ENCODE assay signal across 34 cellular contexts in the genomic region with DNA sequence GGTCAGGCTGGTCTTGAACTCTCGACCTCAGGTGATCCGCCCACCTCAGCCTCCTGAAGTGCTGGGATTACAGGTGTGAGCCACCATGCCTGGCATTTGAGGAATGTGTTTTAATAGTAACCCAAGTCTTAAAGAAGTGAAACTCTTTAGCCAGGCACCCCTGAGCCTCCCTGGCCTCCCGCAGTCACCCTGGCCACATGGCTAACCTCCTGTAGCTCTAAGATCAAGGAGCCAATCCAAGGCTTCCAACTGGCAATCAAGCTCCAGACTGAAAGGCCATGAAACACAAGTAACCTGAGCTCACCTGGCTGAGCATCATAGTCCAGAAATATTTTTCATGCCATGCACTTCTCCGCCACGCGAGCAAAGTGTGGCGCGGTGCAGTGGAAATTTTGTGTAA.
"Had no signal": no experiment of that assay in that cellular context is flagged by ENCODE, and none has a peak within 500 bp of the region (broad histone marks: within the 10 kb centered on the region; RNA-seq: fewer than 3 reads in every experiment).

No MANE protein-coding gene starts in this region.

- H3K36me3 ChIP-seq: adrenal gland, colonic mucosa, esophagus squamous epithelium, gastroesophageal sphincter, heart right ventricle had no signal

- H3K27ac ChIP-seq: adrenal gland, body of pancreas, colonic mucosa, dorsolateral prefrontal cortex, epithelial cell of prostate, esophagus squamous epithelium, gastroesophageal sphincter, heart right ventricle had no signal

- H3K4me1 ChIP-seq: adrenal gland, body of pancreas, colonic mucosa, esophagus squamous epithelium, heart right ventricle had no signal

- H3K27me3 Mint-ChIP-seq: activated CD4-positive, alpha-beta T cell treated with anti-CD3 and anti-CD28 coated beads for 36 hours; dendritic cell treated with granulocyte-macrophage colony-stimulating factor and Interleukin-4, amounts not matched to agents 40 ng/mL and 50 ng/mL, for 4 days had no signal

- H3K4me1 Mint-ChIP-seq: activated CD4-positive, alpha-beta T cell treated with anti-CD3 and anti-CD28 coated beads for 36 hours; activated CD4-positive, alpha-beta T cell treated with anti-CD3 and anti-CD28 coated beads, Interleukin-2, amount 10 ng/mL, durations not matched to agents 24 days and 14 days; activated CD8-positive, alpha-beta memory T cell treated with anti-CD3 and anti-CD28 coated beads, Interleukin-2, amount 10 ng/mL, durations not matched to agents 7 days and 5 days; activated naive CD4-positive, alpha-beta T cell treated with anti-CD3 and anti-CD28 coated beads, Interleukin-2, amount 50 U/mL, for 24 hours; activated naive CD8-positive, alpha-beta T cell treated with anti-CD3 and anti-CD28 coated beads for 36 hours; activated naive CD8-positive, alpha-beta T cell treated with anti-CD3 and anti-CD28 coated beads, Interleukin-2, amount 50 U/mL, for 24 hours had no signal

- H3K4me3 Mint-ChIP-seq: activated CD4-positive, alpha-beta memory T cell treated with anti-CD3 and anti-CD28 coated beads for 36 hours; activated CD4-positive, alpha-beta T cell treated with anti-CD3 and anti-CD28 coated beads for 36 hours; activated CD4-positive, alpha-beta T cell treated with anti-CD3 and anti-CD28 coated beads, Interleukin-2, amount 10 ng/mL, durations not matched to agents 24 days and 14 days; activated CD8-positive, alpha-beta memory T cell treated with anti-CD3 and anti-CD28 coated beads, Interleukin-2, amount 10 ng/mL, durations not matched to agents 7 days and 5 days; activated CD8-positive, alpha-beta T cell treated with anti-CD3 and anti-CD28 coated beads, Interleukin-2, amount 10 ng/mL, durations not matched to agents 7 days and 5 days; activated naive CD4-positive, alpha-beta T cell treated with anti-CD3 and anti-CD28 coated beads for 36 hours; activated naive CD4-positive, alpha-beta T cell treated with anti-CD3 and anti-CD28 coated beads, Interleukin-2, amount 50 U/mL, for 24 hours; activated naive CD8-positive, alpha-beta T cell treated with anti-CD3 and anti-CD28 coated beads for 36 hours; activated naive CD8-positive, alpha-beta T cell treated with anti-CD3 and anti-CD28 coated beads, Interleukin-2, amount 50 U/mL, for 24 hours; activated T-helper 1 cell treated with anti-CD3 and anti-CD28 coated beads, Interleukin-12 subunit alpha, Interleukin-12 subunit beta, Interleukin-2, Interleukin-4 antibody, amounts not matched to agents 30 ng/mL and 10 ng/mL and 1 ng/mL, durations not matched to agents 14 hours and 24 hours and 36 hours; dendritic cell treated with granulocyte-macrophage colony-stimulating factor and Interleukin-4, amounts not matched to agents 40 ng/mL and 50 ng/mL, for 4 days; effector memory CD8-positive, alpha-beta T cell had no signal

- H3K27ac Mint-ChIP-seq: activated CD4-positive, alpha-beta memory T cell treated with anti-CD3 and anti-CD28 coated beads for 36 hours; activated CD4-positive, alpha-beta T cell treated with anti-CD3 and anti-CD28 coated beads for 36 hours; activated CD4-positive, alpha-beta T cell treated with anti-CD3 and anti-CD28 coated beads, Interleukin-2, amount 10 ng/mL, durations not matched to agents 24 days and 14 days; activated CD8-positive, alpha-beta memory T cell treated with anti-CD3 and anti-CD28 coated beads, Interleukin-2, amount 10 ng/mL, durations not matched to agents 7 days and 5 days; activated CD8-positive, alpha-beta T cell treated with anti-CD3 and anti-CD28 coated beads, Interleukin-2, amount 10 ng/mL, durations not matched to agents 7 days and 5 days; activated naive CD4-positive, alpha-beta T cell treated with anti-CD3 and anti-CD28 coated beads for 36 hours; activated naive CD4-positive, alpha-beta T cell treated with anti-CD3 and anti-CD28 coated beads, Interleukin-2, amount 50 U/mL, for 24 hours; activated naive CD8-positive, alpha-beta T cell treated with anti-CD3 and anti-CD28 coated beads for 36 hours; activated naive CD8-positive, alpha-beta T cell treated with anti-CD3 and anti-CD28 coated beads, Interleukin-2, amount 50 U/mL, for 24 hours; activated T-helper 1 cell treated with anti-CD3 and anti-CD28 coated beads, Interleukin-12 subunit alpha, Interleukin-12 subunit beta, Interleukin-2, Interleukin-4 antibody, amounts not matched to agents 30 ng/mL and 10 ng/mL and 1 ng/mL, durations not matched to agents 14 hours and 24 hours and 36 hours; activated T-helper 2 cell treated with anti-CD3 and anti-CD28 coated beads, Interferon-gamma antibody, Interleukin-2, Interleukin-4, amounts not matched to agents 10 μg/mL and 5 μg/mL and 100 μg/mL, durations not matched to agents 14 hours and 24 hours and 36 hours; dendritic cell treated with granulocyte-macrophage colony-stimulating factor and Interleukin-4, amounts not matched to agents 40 ng/mL and 50 ng/mL, for 4 days; effector memory CD8-positive, alpha-beta T cell had no signal

- H3K36me3 Mint-ChIP-seq: activated CD4-positive, alpha-beta memory T cell treated with anti-CD3 and anti-CD28 coated beads for 36 hours; activated CD8-positive, alpha-beta memory T cell treated with anti-CD3 and anti-CD28 coated beads, Interleukin-2, amount 10 ng/mL, durations not matched to agents 7 days and 5 days; activated naive CD4-positive, alpha-beta T cell treated with anti-CD3 and anti-CD28 coated beads, Interleukin-2, amount 50 U/mL, for 24 hours; activated naive CD8-positive, alpha-beta T cell treated with anti-CD3 and anti-CD28 coated beads for 36 hours had no signal

- ATAC-seq: activated CD4-positive, alpha-beta T cell treated with anti-CD3 and anti-CD28 coated beads for 36 hours; activated CD8-positive, alpha-beta memory T cell treated with anti-CD3 and anti-CD28 coated beads, Interleukin-2, amount 10 ng/mL, durations not matched to agents 7 days and 5 days; activated CD8-positive, alpha-beta T cell treated with anti-CD3 and anti-CD28 coated beads, Interleukin-2, amount 10 ng/mL, durations not matched to agents 7 days and 5 days; activated naive CD8-positive, alpha-beta T cell treated with anti-CD3 and anti-CD28 coated beads, Interleukin-2, amount 50 U/mL, for 24 hours; body of pancreas; effector memory CD8-positive, alpha-beta T cell; gastroesophageal sphincter; heart right ventricle had no signal

- H3K4me3 ChIP-seq: adrenal gland, body of pancreas, colonic mucosa, dorsolateral prefrontal cortex, esophagus squamous epithelium, gastroesophageal sphincter, heart right ventricle had no signal

- H3K27me3 ChIP-seq: adrenal gland, body of pancreas, colonic mucosa, esophagus squamous epithelium, gastroesophageal sphincter, heart right ventricle had no signal

- DNase-seq: activated CD4-positive, alpha-beta memory T cell treated with anti-CD3 and anti-CD28 coated beads for 36 hours; activated CD4-positive, alpha-beta T cell treated with anti-CD3 and anti-CD28 coated beads for 36 hours; activated CD4-positive, alpha-beta T cell treated with anti-CD3 and anti-CD28 coated beads, Interleukin-2, amount 10 ng/mL, durations not matched to agents 24 days and 14 days; activated CD4-positive, CD25-positive, alpha-beta regulatory T cell; activated CD4-positive, CD25-positive, alpha-beta regulatory T cell treated with anti-CD3 and anti-CD28 coated beads, Interleukin-2, amount 50 U/mL, for 72 hours; activated CD8-positive, alpha-beta memory T cell treated with anti-CD3 and anti-CD28 coated beads, Interleukin-2, amount 10 ng/mL, durations not matched to agents 7 days and 5 days; activated CD8-positive, alpha-beta memory T cell treated with anti-CD3 and anti-CD28 coated beads, Interleukin-2, amount 50 U/mL, for 4 hours; activated CD8-positive, alpha-beta T cell treated with anti-CD3 and anti-CD28 coated beads, Interleukin-2, amount 10 ng/mL, durations not matched to agents 7 days and 5 days; activated effector memory CD4-positive, alpha-beta T cell treated with anti-CD3 and anti-CD28 coated beads, Interleukin-2, amount 50 U/mL, for 16 hours; activated naive CD4-positive, alpha-beta T cell treated with anti-CD3 and anti-CD28 coated beads for 36 hours; activated naive CD8-positive, alpha-beta T cell treated with anti-CD3 and anti-CD28 coated beads for 36 hours; activated naive CD8-positive, alpha-beta T cell treated with anti-CD3 and anti-CD28 coated beads, Interleukin-2, amount 50 U/mL, for 24 hours; activated T-cell treated with anti-CD3 and anti-CD28 coated beads, Interleukin-2, amount 50 U/mL, for 1 hour; activated T-cell treated with anti-CD3 and anti-CD28 coated beads, Interleukin-2, amount 50 U/mL, for 48 hours; adrenal gland; amygdala; aorta; body of pancreas; caudate nucleus; cerebellar nuclear complex; colonic mucosa; dorsolateral prefrontal cortex; effector CD4-positive, alpha-beta T cell; effector memory CD8-positive, alpha-beta T cell; esophagus squamous epithelium; foreskin melanocyte; heart right ventricle; T-helper 2 cell had no signal

- H3K9me3 Mint-ChIP-seq: activated CD4-positive, alpha-beta memory T cell treated with anti-CD3 and anti-CD28 coated beads for 36 hours; activated CD4-positive, alpha-beta T cell treated with anti-CD3 and anti-CD28 coated beads, Interleukin-2, amount 10 ng/mL, durations not matched to agents 24 days and 14 days; activated naive CD4-positive, alpha-beta T cell treated with anti-CD3 and anti-CD28 coated beads for 36 hours; activated naive CD4-positive, alpha-beta T cell treated with anti-CD3 and anti-CD28 coated beads, Interleukin-2, amount 50 U/mL, for 24 hours; activated naive CD8-positive, alpha-beta T cell treated with anti-CD3 and anti-CD28 coated beads for 36 hours; activated naive CD8-positive, alpha-beta T cell treated with anti-CD3 and anti-CD28 coated beads, Interleukin-2, amount 50 U/mL, for 24 hours; activated T-helper 1 cell treated with anti-CD3 and anti-CD28 coated beads, Interleukin-12 subunit alpha, Interleukin-12 subunit beta, Interleukin-2, Interleukin-4 antibody, amounts not matched to agents 30 ng/mL and 10 ng/mL and 1 ng/mL, durations not matched to agents 14 hours and 24 hours and 36 hours; activated T-helper 2 cell treated with anti-CD3 and anti-CD28 coated beads, Interferon-gamma antibody, Interleukin-2, Interleukin-4, amounts not matched to agents 10 μg/mL and 5 μg/mL and 100 μg/mL, durations not matched to agents 14 hours and 24 hours and 36 hours; effector memory CD8-positive, alpha-beta T cell had no signal

- H3K9me3 ChIP-seq: adrenal gland, body of pancreas, colonic mucosa, esophagus squamous epithelium, gastroesophageal sphincter, heart right ventricle had no signal
